9 cellular contexts compared by ENCODE assay signal in the genomic region with DNA sequence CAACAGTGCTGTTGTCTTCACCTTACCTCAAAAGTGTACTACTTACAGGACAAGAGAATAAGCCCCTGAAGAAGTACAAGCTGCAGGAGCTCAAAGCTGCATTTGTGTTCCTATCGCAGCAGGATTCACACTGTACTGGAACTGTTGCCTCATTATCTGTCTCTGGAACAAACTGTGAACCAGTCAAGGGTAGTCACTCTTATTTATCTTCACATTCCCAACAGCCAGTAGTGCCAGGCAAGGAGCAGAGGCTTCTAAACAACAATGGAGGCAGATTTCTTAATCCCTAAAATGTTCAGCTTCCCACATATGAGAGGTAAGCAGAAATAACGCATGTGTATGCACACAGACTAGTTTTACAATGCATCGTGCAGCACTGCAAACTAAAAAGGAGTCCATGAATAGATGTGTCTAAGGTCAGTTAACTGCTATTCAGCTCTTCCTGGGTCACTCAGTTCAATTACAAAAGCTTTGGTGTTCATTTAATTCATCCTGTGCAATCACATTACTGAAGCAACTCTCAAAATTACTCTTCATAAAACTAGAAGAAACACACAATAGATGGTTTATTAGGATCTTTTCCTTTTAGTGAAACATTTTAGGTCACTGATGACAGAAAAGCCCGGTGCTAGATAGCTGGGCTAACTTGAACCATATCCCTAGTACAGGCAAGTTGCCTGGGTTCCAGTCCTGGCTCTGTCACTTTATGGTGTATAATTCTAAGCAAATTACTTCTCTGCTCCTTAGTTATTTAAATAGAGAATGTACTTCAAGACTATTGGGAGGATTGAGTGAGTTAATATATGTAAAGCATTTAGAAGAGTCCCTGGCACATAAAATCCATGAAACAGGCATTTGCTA. TPM values are rescaled to one million over a fixed set of nuclear protein-coding genes. Genes with fewer than 3 reads are reported as not detected.
DNase-seq lines count a peak whose midpoint lies in the region; ATAC-seq and TF ChIP-seq lines count a peak whose summit lies in the region.
"Had no signal": no experiment of that assay in that cellular context is flagged by ENCODE, and none has a peak within 500 bp of the region (broad histone marks: within the 10 kb centered on the region; RNA-seq: fewer than 3 reads in every experiment).

No MANE protein-coding gene starts in this region.

- H3K4me1 Mint-ChIP-seq in brain, result peaks cover 69% of the 10 kb centered on the region

- peak overlapping the region in 11 of 21 experiments; percentile 11 to 99 (median 97) for H3K27ac ChIP-seq in skin epidermis

- peaks cover 11% of the 10 kb centered on the region for H3K27me3 Mint-ChIP-seq in brain

- TF ChIP-seq CTCF in brain (conservative IDR thresholded peaks at IDR 0.05), result no peak

- H3K27ac Mint-ChIP-seq in brain, result peak overlapping the region; percentile 50 to 98 (median 94)

- DNase-seq in G401 (ENCODE audit: low spot score), result peak; percentile 35
- DNase-seq in left lobe of liver (ENCODE audit: low spot score), result no peak
- DNase-seq in putamen (ENCODE audit: low spot score), result no peak
- no peak for DNase-seq in COLO668 (lab: John Stamatoyannopoulos, UW; ENCODE audit: unreplicated experiment)
- DNase-seq in activated CD8-positive, alpha-beta memory T cell treated with anti-CD3 and anti-CD28 coated beads for 24 hours, result no peak
- no peak for DNase-seq in stimulated activated CD4-positive, alpha-beta T cell treated with anti-CD3 and anti-CD28 coated beads, Interleukin-12 subunit alpha, Interleukin-12 subunit beta, amount 100 ng/mL, for 4 hours
- DNase-seq: activated CD4-positive, alpha-beta T cell treated with anti-CD3 and anti-CD28 coated beads for 48 hours had no signal

- H3K9me3 Mint-ChIP-seq in brain, result no peaks in the 10 kb centered on the region

- peak overlapping the region; percentile 91 to 99 (median 96) for H3K4me3 Mint-ChIP-seq in brain

- peak; percentile 35 for ATAC-seq in left lobe of liver

- in situ Hi-C loops in G401 (cut with HindIII; ENCODE audit: low sequenced_read_pairs), result no loop called here

- H3K4me3 ChIP-seq in skin epidermis, result peak overlapping the region in 1 of 7 experiments; percentile 95

- H3K36me3 Mint-ChIP-seq in brain, result peaks cover 32% of the 10 kb centered on the region

RNA-seq across cellular contexts. Expression of a gene that starts 2.7 kb away (rescaled TPM):
- total RNA-seq in G401 (2014; rRNA removed; shearing (Covaris generic)), result 36.4 and 36.5 TPM in 2 replicates
- 33.0 TPM for polyA plus RNA-seq in brain (ENCODE audit: insufficient read depth, low read depth, low replicate concordance)
- total RNA-seq in left lobe of liver, result 12.3 TPM
